In genomic region chr10:32680803-32681557, GRCh38 we compare ENCODE assay signal across 1 cellular context.
TF ChIP-seq lines count a peak whose summit lies in the region.

No MANE protein-coding gene starts in this region.

TF ChIP-seq in HCT116, 20 proteins besides CTCF, POLR2A, EP300 and RAD21 (continued from another document):
- no peak for TF ChIP-seq REST (IDR thresholded peaks at IDR 0.05; ENCODE audit: low read depth)
- TF ChIP-seq ZNF274 (IDR thresholded peaks at IDR 0.05; ENCODE audit: low read depth, low read length), result no peak
